Comparison of ENCODE assay signal across 2 cellular contexts in genomic region chr9:125764198-125764597, GRCh38.
TF ChIP-seq lines count a peak whose summit lies in the region.

No MANE protein-coding gene starts in this region.

TF ChIP-seq in GM23338, 12 proteins besides CTCF, POLR2A, EP300 and RAD21:
- TF ChIP-seq, protein P1, sequence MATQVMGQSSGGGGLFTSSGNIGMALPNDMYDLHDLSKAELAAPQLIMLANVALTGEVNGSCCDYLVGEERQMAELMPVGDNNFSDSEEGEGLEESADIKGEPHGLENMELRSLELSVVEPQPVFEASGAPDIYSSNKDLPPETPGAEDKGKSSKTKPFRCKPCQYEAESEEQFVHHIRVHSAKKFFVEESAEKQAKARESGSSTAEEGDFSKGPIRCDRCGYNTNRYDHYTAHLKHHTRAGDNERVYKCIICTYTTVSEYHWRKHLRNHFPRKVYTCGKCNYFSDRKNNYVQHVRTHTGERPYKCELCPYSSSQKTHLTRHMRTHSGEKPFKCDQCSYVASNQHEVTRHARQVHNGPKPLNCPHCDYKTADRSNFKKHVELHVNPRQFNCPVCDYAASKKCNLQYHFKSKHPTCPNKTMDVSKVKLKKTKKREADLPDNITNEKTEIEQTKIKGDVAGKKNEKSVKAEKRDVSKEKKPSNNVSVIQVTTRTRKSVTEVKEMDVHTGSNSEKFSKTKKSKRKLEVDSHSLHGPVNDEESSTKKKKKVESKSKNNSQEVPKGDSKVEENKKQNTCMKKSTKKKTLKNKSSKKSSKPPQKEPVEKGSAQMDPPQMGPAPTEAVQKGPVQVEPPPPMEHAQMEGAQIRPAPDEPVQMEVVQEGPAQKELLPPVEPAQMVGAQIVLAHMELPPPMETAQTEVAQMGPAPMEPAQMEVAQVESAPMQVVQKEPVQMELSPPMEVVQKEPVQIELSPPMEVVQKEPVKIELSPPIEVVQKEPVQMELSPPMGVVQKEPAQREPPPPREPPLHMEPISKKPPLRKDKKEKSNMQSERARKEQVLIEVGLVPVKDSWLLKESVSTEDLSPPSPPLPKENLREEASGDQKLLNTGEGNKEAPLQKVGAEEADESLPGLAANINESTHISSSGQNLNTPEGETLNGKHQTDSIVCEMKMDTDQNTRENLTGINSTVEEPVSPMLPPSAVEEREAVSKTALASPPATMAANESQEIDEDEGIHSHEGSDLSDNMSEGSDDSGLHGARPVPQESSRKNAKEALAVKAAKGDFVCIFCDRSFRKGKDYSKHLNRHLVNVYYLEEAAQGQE (IDR thresholded peaks at IDR 0.05; ENCODE audit: unreplicated experiment) = no peak
- TF ChIP-seq, protein P2, sequence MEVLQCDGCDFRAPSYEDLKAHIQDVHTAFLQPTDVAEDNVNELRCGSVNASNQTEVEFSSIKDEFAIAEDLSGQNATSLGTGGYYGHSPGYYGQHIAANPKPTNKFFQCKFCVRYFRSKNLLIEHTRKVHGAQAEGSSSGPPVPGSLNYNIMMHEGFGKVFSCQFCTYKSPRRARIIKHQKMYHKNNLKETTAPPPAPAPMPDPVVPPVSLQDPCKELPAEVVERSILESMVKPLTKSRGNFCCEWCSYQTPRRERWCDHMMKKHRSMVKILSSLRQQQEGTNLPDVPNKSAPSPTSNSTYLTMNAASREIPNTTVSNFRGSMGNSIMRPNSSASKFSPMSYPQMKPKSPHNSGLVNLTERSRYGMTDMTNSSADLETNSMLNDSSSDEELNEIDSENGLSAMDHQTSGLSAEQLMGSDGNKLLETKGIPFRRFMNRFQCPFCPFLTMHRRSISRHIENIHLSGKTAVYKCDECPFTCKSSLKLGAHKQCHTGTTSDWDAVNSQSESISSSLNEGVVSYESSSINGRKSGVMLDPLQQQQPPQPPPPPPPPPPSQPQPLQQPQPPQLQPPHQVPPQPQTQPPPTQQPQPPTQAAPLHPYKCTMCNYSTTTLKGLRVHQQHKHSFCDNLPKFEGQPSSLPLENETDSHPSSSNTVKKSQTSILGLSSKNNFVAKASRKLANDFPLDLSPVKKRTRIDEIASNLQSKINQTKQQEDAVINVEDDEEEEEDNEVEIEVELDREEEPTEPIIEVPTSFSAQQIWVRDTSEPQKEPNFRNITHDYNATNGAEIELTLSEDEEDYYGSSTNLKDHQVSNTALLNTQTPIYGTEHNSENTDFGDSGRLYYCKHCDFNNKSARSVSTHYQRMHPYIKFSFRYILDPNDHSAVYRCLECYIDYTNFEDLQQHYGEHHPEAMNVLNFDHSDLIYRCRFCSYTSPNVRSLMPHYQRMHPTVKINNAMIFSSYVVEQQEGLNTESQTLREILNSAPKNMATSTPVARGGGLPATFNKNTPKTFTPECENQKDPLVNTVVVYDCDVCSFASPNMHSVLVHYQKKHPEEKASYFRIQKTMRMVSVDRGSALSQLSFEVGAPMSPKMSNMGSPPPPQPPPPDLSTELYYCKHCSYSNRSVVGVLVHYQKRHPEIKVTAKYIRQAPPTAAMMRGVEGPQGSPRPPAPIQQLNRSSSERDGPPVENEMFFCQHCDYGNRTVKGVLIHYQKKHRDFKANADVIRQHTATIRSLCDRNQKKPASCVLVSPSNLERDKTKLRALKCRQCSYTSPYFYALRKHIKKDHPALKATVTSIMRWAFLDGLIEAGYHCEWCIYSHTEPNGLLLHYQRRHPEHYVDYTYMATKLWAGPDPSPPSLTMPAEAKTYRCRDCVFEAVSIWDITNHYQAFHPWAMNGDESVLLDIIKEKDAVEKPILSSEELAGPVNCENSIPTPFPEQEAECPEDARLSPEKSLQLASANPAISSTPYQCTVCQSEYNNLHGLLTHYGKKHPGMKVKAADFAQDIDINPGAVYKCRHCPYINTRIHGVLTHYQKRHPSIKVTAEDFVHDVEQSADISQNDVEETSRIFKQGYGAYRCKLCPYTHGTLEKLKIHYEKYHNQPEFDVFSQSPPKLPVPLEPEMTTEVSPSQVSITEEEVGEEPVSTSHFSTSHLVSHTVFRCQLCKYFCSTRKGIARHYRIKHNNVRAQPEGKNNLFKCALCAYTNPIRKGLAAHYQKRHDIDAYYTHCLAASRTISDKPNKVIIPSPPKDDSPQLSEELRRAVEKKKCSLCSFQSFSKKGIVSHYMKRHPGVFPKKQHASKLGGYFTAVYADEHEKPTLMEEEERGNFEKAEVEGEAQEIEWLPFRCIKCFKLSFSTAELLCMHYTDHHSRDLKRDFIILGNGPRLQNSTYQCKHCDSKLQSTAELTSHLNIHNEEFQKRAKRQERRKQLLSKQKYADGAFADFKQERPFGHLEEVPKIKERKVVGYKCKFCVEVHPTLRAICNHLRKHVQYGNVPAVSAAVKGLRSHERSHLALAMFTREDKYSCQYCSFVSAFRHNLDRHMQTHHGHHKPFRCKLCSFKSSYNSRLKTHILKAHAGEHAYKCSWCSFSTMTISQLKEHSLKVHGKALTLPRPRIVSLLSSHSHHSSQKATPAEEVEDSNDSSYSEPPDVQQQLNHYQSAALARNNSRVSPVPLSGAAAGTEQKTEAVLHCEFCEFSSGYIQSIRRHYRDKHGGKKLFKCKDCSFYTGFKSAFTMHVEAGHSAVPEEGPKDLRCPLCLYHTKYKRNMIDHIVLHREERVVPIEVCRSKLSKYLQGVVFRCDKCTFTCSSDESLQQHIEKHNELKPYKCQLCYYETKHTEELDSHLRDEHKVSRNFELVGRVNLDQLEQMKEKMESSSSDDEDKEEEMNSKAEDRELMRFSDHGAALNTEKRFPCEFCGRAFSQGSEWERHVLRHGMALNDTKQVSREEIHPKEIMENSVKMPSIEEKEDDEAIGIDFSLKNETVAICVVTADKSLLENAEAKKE (CRISPR knock-in tag; IDR thresholded peaks at IDR 0.05) = no peak
- TF ChIP-seq ZNF114 (CRISPR knock-in tag; IDR thresholded peaks at IDR 0.05) (no peak), CREB1 (CRISPR knock-in tag; IDR thresholded peaks at IDR 0.05; ENCODE audit: low read depth) (no peak), POLR2AphosphoS5 (IDR thresholded peaks at IDR 0.05; ENCODE audit: low read depth) (no peak), STAT1 (IDR thresholded peaks at IDR 0.05; ENCODE audit: unreplicated experiment) (no peak), NANOG (IDR thresholded peaks at IDR 0.05; ENCODE audit: borderline replicate concordance) (no peak), JUNB (IDR thresholded peaks at IDR 0.05; ENCODE audit: unreplicated experiment) (no peak), ETS1 (IDR thresholded peaks at IDR 0.05) (no peak), EZH2phosphoT487 (IDR thresholded peaks at IDR 0.05; ENCODE audit: unreplicated experiment) (no peak), EZH2 (IDR thresholded peaks at IDR 0.05; ENCODE audit: low read depth, unreplicated experiment) (no peak), ZNF331 (CRISPR knock-in tag; IDR thresholded peaks at IDR 0.05; ENCODE audit: low read depth) (no peak)

TF ChIP-seq in SK-N-SH, 30 proteins besides CTCF, POLR2A, EP300 and RAD21 (continues in another document):
- no peak for TF ChIP-seq SMC3 (IDR thresholded peaks at IDR 0.05; ENCODE audit: low read depth, low read length)
- peak; percentile 54 for TF ChIP-seq JUND (IDR thresholded peaks at IDR 0.05)
- TF ChIP-seq, protein P3, sequence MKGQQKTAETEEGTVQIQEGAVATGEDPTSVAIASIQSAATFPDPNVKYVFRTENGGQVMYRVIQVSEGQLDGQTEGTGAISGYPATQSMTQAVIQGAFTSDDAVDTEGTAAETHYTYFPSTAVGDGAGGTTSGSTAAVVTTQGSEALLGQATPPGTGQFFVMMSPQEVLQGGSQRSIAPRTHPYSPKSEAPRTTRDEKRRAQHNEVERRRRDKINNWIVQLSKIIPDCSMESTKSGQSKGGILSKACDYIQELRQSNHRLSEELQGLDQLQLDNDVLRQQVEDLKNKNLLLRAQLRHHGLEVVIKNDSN (IDR thresholded peaks at IDR 0.05; ENCODE audit: borderline replicate concordance, low read depth) = no peak
- peak; percentile 57 for TF ChIP-seq POLR2AphosphoS5 (IDR thresholded peaks at IDR 0.05; ENCODE audit: low read depth, low read length)
- TF ChIP-seq PBX3 (IDR thresholded peaks at IDR 0.05) = peak; percentile 89
- TF ChIP-seq FOXJ3 (CRISPR knock-in tag; IDR thresholded peaks at IDR 0.05) = no peak
- TF ChIP-seq, protein P1 (IDR thresholded peaks at IDR 0.05; ENCODE audit: low read depth, low read length) = no peak
- no peak for TF ChIP-seq RXRA (IDR thresholded peaks at IDR 0.05; ENCODE audit: borderline replicate concordance, low read depth)
- no peak for TF ChIP-seq FOXM1 (IDR thresholded peaks at IDR 0.05; ENCODE audit: low read depth)
- no peak for TF ChIP-seq ELF1 (IDR thresholded peaks at IDR 0.05)
- peak; percentile 31 for TF ChIP-seq CHD2 (IDR thresholded peaks at IDR 0.05; ENCODE audit: low read length, partially characterized antibody)
- no peak for TF ChIP-seq NRF1 (IDR thresholded peaks at IDR 0.05; ENCODE audit: low read depth, low read length)
- peak; percentile 63; the same call in 1 of the 2 replicates for TF ChIP-seq NFIC (IDR thresholded peaks at IDR 0.05; ENCODE audit: borderline replicate concordance)
- TF ChIP-seq RCOR1 (IDR thresholded peaks at IDR 0.05; ENCODE audit: low read length) = peak; percentile 41; the same call in 1 of the 2 replicates
- TF ChIP-seq GABPA (IDR thresholded peaks at IDR 0.05; ENCODE audit: low read depth) = no peak
- TF ChIP-seq GATA2 (CRISPR knock-in tag; IDR thresholded peaks at IDR 0.05) = no peak; the same call in 1 of the 2 replicates
- no peak for TF ChIP-seq EZH2phosphoT487 (IDR thresholded peaks at IDR 0.05; ENCODE audit: borderline replicate concordance, low read depth)
- no peak for TF ChIP-seq YY1 (IDR thresholded peaks at IDR 0.05; ENCODE audit: low read depth)
- TF ChIP-seq SIN3A (IDR thresholded peaks at IDR 0.05; ENCODE audit: borderline replicate concordance, low read depth, low read length) = no peak
- 0 out of 2 replicates have a peak, but pooled peaks have one; percentile 26 for TF ChIP-seq TEAD4 (IDR thresholded peaks at IDR 0.05; ENCODE audit: borderline replicate concordance, insufficient read depth)
- peak; percentile 21; the same call in 1 of the 2 replicates for TF ChIP-seq FOSL2 (IDR thresholded peaks at IDR 0.05; ENCODE audit: borderline replicate concordance, low read depth)
- peak; percentile 71 for TF ChIP-seq TCF12 (IDR thresholded peaks at IDR 0.05)
- no peak for TF ChIP-seq ZBTB33 (IDR thresholded peaks at IDR 0.05; ENCODE audit: borderline replicate concordance, low read depth)
- no peak for TF ChIP-seq RFX5 (IDR thresholded peaks at IDR 0.05; ENCODE audit: low read length)
- no peak for TF ChIP-seq IRF3 (IDR thresholded peaks at IDR 0.05; ENCODE audit: low read depth, low read length)
- no peak for TF ChIP-seq MAX (IDR thresholded peaks at IDR 0.05; ENCODE audit: low read depth)
- TF ChIP-seq TAF1 (IDR thresholded peaks at IDR 0.05; ENCODE audit: borderline replicate concordance, low read depth, low read length) = no peak
- TF ChIP-seq MXI1 (IDR thresholded peaks at IDR 0.05; ENCODE audit: low read depth, low read length) = no peak
- 0 out of 2 replicates have a peak, but pooled peaks have one; percentile 10 for TF ChIP-seq MEF2A (IDR thresholded peaks at IDR 0.05; ENCODE audit: borderline replicate concordance, low read depth)
